Comparison of ENCODE assay signal across 30 cellular contexts in the genomic region with DNA sequence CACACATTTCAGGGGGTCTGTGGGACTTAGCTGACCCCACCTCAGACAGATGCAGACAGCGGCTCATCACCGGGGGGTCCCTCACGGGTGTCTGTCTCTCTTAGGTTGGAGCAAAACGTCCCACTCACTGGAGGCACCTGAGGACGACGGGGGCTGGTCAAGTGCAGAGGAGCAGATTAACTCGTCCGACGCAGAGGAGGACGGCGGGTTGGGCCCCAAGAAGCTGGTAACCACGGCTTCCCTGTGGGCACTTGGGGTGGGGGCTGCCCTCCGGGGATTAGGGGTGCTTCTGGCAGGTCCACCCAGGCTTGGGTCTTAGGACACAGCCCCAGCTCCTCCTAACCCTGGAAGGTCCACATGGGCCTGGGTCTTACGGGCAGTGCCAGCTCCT. TPM values are rescaled to one million over a fixed set of nuclear protein-coding genes. Genes with fewer than 3 reads are reported as not detected.
"Had no signal": no experiment of that assay in that cellular context is flagged by ENCODE, and none has a peak within 500 bp of the region (broad histone marks: within the 10 kb centered on the region; RNA-seq: fewer than 3 reads in every experiment).

No MANE protein-coding gene starts in this region.

- H3K36me3 Mint-ChIP-seq: natural killer cell had no signal

- H3K4me1 Mint-ChIP-seq: naive B cell; natural killer cell; stimulated activated naive B cell treated with anti-CD40 and anti-IgM and Interleukin-4, amounts not matched to agents 10 μg/mL and 1 μg/mL and 100 μg/mL, for 72 hours had no signal

- H3K4me2 ChIP-seq: neural progenitor cell, smooth muscle cell had no signal

- H3K4me3 ChIP-seq: neural progenitor cell, ovary, right atrium auricular region, right lobe of liver, smooth muscle cell, stomach, testis, thyroid gland, transverse colon, upper lobe of left lung, vagina had no signal

- H3K27ac Mint-ChIP-seq: natural killer cell; nephron progenitor cell; progenitor cell of endocrine pancreas; stimulated activated naive B cell treated with anti-CD40 and anti-IgM and Interleukin-4, amounts not matched to agents 10 μg/mL and 1 μg/mL and 100 μg/mL, for 72 hours had no signal

- H3K4me3 Mint-ChIP-seq: naive B cell; natural killer cell; nephron progenitor cell; stimulated activated naive B cell treated with anti-CD40 and anti-IgM and Interleukin-4, amounts not matched to agents 10 μg/mL and 1 μg/mL and 100 μg/mL, for 72 hours had no signal

- H3K9me3 Mint-ChIP-seq: naive B cell; natural killer cell; nephron progenitor cell; neural progenitor cell; stimulated activated naive B cell treated with anti-CD40 and anti-IgM and Interleukin-4, amounts not matched to agents 10 μg/mL and 1 μg/mL and 100 μg/mL, for 72 hours had no signal

- ATAC-seq: left cardiac atrium; left lobe of liver; natural killer cell; right lobe of liver; stimulated activated naive B cell treated with anti-CD40 and anti-IgM and Interleukin-4, amounts not matched to agents 10 μg/mL and 1 μg/mL and 100 μg/mL, for 72 hours; stimulated activated naive CD8-positive, alpha-beta T cell treated with anti-CD3 and anti-CD28 coated beads, Interleukin-15, Interleukin-2, amounts not matched to agents 100 U/mL and 50 U/mL, for 24 hours had no signal

- H3K27me3 Mint-ChIP-seq: naive B cell; progenitor cell of endocrine pancreas; stimulated activated naive B cell treated with anti-CD40 and anti-IgM and Interleukin-4, amounts not matched to agents 10 μg/mL and 1 μg/mL and 100 μg/mL, for 72 hours had no signal

- H3K27ac ChIP-seq: neural progenitor cell, ovary, right atrium auricular region, right lobe of liver, stomach, testis, thyroid gland, transverse colon, upper lobe of left lung, vagina had no signal

- DNase-seq: hippocampal formation; kidney glomerular epithelial cell; mammary epithelial cell; mesenchymal stem cell; naive B cell; natural killer cell; nephron progenitor cell; ovary; right lobe of liver; stimulated activated CD4-positive, alpha-beta T cell treated with anti-CD3 and anti-CD28 coated beads, Interleukin-12 subunit alpha, Interleukin-12 subunit beta, amount 100 ng/mL, for 4 hours; stimulated activated CD4-positive, alpha-beta T cell treated with anti-CD3 and anti-CD28 coated beads, Interleukin-15, amount 100 ng/mL, for 24 hours; stimulated activated CD4-positive, alpha-beta T cell treated with anti-CD3 and anti-CD28 coated beads, Interleukin-2, amount 100 ng/mL, for 24 hours; stimulated activated CD4-positive, alpha-beta T cell treated with anti-CD3 and anti-CD28 coated beads, Interleukin-4, amount 100 ng/mL, for 1 hour; stimulated activated naive B cell treated with anti-CD40 and anti-IgM and Interleukin-4, amounts not matched to agents 10 μg/mL and 1 μg/mL and 100 μg/mL, for 72 hours; stimulated activated naive CD8-positive, alpha-beta T cell treated with anti-CD3 and anti-CD28 coated beads, Interleukin-15, Interleukin-2, amounts not matched to agents 100 U/mL and 50 U/mL, for 24 hours; stomach; testis; thyroid gland; transverse colon had no signal

- H3K36me3 ChIP-seq: neural progenitor cell, ovary, transverse colon, vagina had no signal

- H3K27me3 ChIP-seq: neural progenitor cell, ovary, right atrium auricular region, right lobe of liver, testis, thyroid gland, transverse colon, upper lobe of left lung, vagina had no signal

- H3K9ac ChIP-seq: neural progenitor cell had no signal

- H2AFZ ChIP-seq: neural progenitor cell had no signal

- H3K4me1 ChIP-seq: neural progenitor cell, right atrium auricular region, right lobe of liver, stomach, testis, thyroid gland, transverse colon, upper lobe of left lung, vagina had no signal

- H3K9me3 ChIP-seq: ovary, right atrium auricular region, right lobe of liver, stomach, testis, thyroid gland, transverse colon, upper lobe of left lung, vagina had no signal

RNA-seq across cellular contexts. Expression of gene F7, which starts 11.2 kb away (rescaled TPM):
- total RNA-seq: mammary epithelial cell, pulmonary artery endothelial cell, stomach, thyroid gland, transverse colon, vagina had no signal
- polyA plus RNA-seq: keratinocyte, mammary epithelial cell had no signal

RNA-seq across cellular contexts. Expression of gene F10, which starts 28.2 kb away (rescaled TPM):
- total RNA-seq: mammary epithelial cell, mononuclear cell, natural killer cell had no signal
- polyA plus RNA-seq: keratinocyte, mammary epithelial cell had no signal
